21 cellular contexts compared by ENCODE assay signal in the genomic region with DNA sequence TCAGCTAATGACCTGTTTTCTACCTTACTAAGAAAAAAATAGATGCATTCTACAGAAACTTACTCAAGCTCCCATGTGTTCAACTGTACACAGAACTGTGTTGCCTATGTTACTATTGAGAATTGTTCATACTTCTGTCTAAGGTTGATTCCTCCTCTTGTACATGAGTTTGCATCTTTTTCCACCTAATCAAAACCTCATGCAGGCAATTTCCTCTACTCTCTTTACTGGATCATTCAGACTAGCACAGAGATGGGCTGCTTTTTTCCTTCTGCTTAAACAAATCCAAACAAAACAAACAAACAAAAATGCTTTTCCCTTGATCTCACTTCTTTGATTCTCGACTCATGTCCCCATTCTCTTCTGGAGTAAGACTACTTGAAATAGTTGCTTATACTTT. TPM values are rescaled to one million over a fixed set of nuclear protein-coding genes. Genes with fewer than 3 reads are reported as not detected.
"Had no signal": no experiment of that assay in that cellular context is flagged by ENCODE, and none has a peak within 500 bp of the region (broad histone marks: within the 10 kb centered on the region; RNA-seq: fewer than 3 reads in every experiment).

No MANE protein-coding gene starts in this region.

- H3K27ac ChIP-seq: RWPE1 had no signal

- DNase-seq: KBM-7, NCI-H1092, NCI-H1105 treated with DMSO at 0.1 percent for 48 hours, NCI-H1417 treated with DMSO at 0.1 percent for 48 hours, NCI-H146, NCI-H1694 treated with DMSO at 0.1 percent for 48 hours, NCI-H1930, NCI-H2081, NCI-H2107, NCI-H226, NCI-H446, NCI-H510A, NCI-H524 treated with DMSO at 0.1 percent for 48 hours, NCI-H69, NCI-H774, SHP77, SK-N-SH, SW 1271 had no signal

RNA-seq across cellular contexts. Expression of a gene that starts 58.8 kb away (rescaled TPM):
- total RNA-seq: HT-29, SK-MEL-5 had no signal
